ENCODE assay signal across 1 cellular context in genomic region chr6:43804550-43805223, GRCh38.
TF ChIP-seq lines count a peak whose summit lies in the region.

No MANE protein-coding gene starts in this region.

TF ChIP-seq in A549, 52 proteins besides CTCF, POLR2A, EP300 and RAD21 (continued from another document):
- TF ChIP-seq REST (IDR thresholded peaks at IDR 0.05) (no peak), FOXS1 (CRISPR knock-in tag; IDR thresholded peaks at IDR 0.05) (no peak), ZNF302 (CRISPR knock-in tag; IDR thresholded peaks at IDR 0.05) (no peak), MAX (IDR thresholded peaks at IDR 0.05) (no peak), RFX5 (IDR thresholded peaks at IDR 0.05) (no peak), NPAS2 (CRISPR knock-in tag; IDR thresholded peaks at IDR 0.05; ENCODE audit: borderline replicate concordance) (no peak), CBX2 (IDR thresholded peaks at IDR 0.05; ENCODE audit: borderline replicate concordance, low read depth) (no peak), HOXB13 (CRISPR knock-in tag; IDR thresholded peaks at IDR 0.05; ENCODE audit: low read depth) (no peak), CBX8 (IDR thresholded peaks at IDR 0.05) (no peak), MAFK (IDR thresholded peaks at IDR 0.05; ENCODE audit: partially characterized antibody) (no peak), ATOH8 (CRISPR knock-in tag; IDR thresholded peaks at IDR 0.05; ENCODE audit: low read depth) (no peak), RNF2 (IDR thresholded peaks at IDR 0.05; ENCODE audit: borderline replicate concordance, low read depth) (no peak), HOXA7 (CRISPR knock-in tag; IDR thresholded peaks at IDR 0.05) (no peak)
